Comparison of ENCODE assay signal across 1 cellular context in the genomic region with DNA sequence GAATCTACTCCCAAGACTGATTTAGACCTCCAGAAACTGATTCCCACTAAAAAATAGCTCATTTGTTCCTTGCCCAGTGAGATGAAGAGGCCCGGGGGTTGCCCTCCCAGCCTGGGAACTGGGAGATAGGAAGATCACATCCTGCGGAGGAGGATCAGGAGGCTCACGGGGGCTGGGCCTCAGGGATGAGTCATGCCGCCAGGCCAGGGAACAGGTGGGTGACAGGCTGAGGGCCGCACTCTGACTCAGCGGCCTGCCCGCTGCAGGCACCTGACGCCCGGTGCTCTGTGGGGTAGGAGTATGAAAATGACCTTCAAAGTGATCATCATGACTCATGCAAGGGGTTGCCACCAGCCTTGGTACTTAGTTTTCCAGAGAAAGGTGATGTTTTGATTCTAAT.
A peak's percentile ranks its signal among the peaks of the same experiment; 100 is the strongest.
TF ChIP-seq lines count a peak whose summit lies in the region.

No MANE protein-coding gene starts in this region.

TF ChIP-seq in K562, 482 proteins besides CTCF, POLR2A, EP300 and RAD21 (continued from another document and continues in another):
- no peak for TF ChIP-seq CHD7 (IDR thresholded peaks at IDR 0.05; ENCODE audit: low read depth, low read length)
- 0 out of 4 replicates have a peak, but pooled peaks of 1 of the 2 experiments have one; percentile 29 for TF ChIP-seq ETV6 (IDR thresholded peaks at IDR 0.05; ENCODE audit: borderline replicate concordance in 1 of 2, low read depth in 2 of 2, low read length in 1 of 2)
- no peak for TF ChIP-seq ETV6 (CRISPR knock-in tag; IDR thresholded peaks at IDR 0.05; ENCODE audit: borderline replicate concordance)
- TF ChIP-seq SNRNP70 (optimal IDR thresholded peaks at IDR 0.05; ENCODE audit: low read depth, low read length): no peak
- peak; percentile 52 to 78; a peak in 3 of 4 replicates for TF ChIP-seq KDM1A (IDR thresholded peaks at IDR 0.05)
- peak; percentile 98 for TF ChIP-seq CTBP1 (IDR thresholded peaks at IDR 0.05; ENCODE audit: borderline replicate concordance)
- TF ChIP-seq, protein P1, sequence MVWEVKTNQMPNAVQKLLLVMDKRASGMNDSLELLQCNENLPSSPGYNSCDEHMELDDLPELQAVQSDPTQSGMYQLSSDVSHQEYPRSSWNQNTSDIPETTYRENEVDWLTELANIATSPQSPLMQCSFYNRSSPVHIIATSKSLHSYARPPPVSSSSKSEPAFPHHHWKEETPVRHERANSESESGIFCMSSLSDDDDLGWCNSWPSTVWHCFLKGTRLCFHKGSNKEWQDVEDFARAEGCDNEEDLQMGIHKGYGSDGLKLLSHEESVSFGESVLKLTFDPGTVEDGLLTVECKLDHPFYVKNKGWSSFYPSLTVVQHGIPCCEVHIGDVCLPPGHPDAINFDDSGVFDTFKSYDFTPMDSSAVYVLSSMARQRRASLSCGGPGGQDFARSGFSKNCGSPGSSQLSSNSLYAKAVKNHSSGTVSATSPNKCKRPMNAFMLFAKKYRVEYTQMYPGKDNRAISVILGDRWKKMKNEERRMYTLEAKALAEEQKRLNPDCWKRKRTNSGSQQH (CRISPR knock-in tag; IDR thresholded peaks at IDR 0.05): no peak
- TF ChIP-seq U2AF1 (optimal IDR thresholded peaks at IDR 0.05; ENCODE audit: low read depth, low read length): no peak
- no peak for TF ChIP-seq ZNF133 (CRISPR knock-in tag; IDR thresholded peaks at IDR 0.05)
- no peak for TF ChIP-seq IRF2 (CRISPR knock-in tag; IDR thresholded peaks at IDR 0.05)
- no peak for TF ChIP-seq ZNF507 (tag; conservative IDR thresholded peaks at IDR 0.05)
- TF ChIP-seq NEUROD1 (IDR thresholded peaks at IDR 0.05; ENCODE audit: borderline replicate concordance, low read depth, low read length, partially characterized antibody): peak; percentile 54
- no peak for TF ChIP-seq NONO (IDR thresholded peaks at IDR 0.05; ENCODE audit: low read depth in 2 of 2, low read length in 1 of 2)
- TF ChIP-seq SAFB (IDR thresholded peaks at IDR 0.05; ENCODE audit: borderline replicate concordance, low read depth, low read length): no peak
- no peak for TF ChIP-seq TRIM28 (IDR thresholded peaks at IDR 0.05)
- TF ChIP-seq NFXL1 (CRISPR knock-in tag; IDR thresholded peaks at IDR 0.05): no peak
- no peak for TF ChIP-seq ZNF165 (CRISPR knock-in tag; IDR thresholded peaks at IDR 0.05; ENCODE audit: borderline replicate concordance)
- peak in 1 of 2 experiments; percentile 39; a peak in 1 of 4 replicates for TF ChIP-seq HDAC1 (IDR thresholded peaks at IDR 0.05)
- TF ChIP-seq CEBPB (tag; IDR thresholded peaks at IDR 0.05): no peak
- peak; percentile 80 for TF ChIP-seq NFE2 (IDR thresholded peaks at IDR 0.05; ENCODE audit: low read depth)
- TF ChIP-seq FOS (IDR thresholded peaks at IDR 0.05; ENCODE audit: extremely low read depth, insufficient read length): peak; percentile 72
- TF ChIP-seq, protein P2, sequence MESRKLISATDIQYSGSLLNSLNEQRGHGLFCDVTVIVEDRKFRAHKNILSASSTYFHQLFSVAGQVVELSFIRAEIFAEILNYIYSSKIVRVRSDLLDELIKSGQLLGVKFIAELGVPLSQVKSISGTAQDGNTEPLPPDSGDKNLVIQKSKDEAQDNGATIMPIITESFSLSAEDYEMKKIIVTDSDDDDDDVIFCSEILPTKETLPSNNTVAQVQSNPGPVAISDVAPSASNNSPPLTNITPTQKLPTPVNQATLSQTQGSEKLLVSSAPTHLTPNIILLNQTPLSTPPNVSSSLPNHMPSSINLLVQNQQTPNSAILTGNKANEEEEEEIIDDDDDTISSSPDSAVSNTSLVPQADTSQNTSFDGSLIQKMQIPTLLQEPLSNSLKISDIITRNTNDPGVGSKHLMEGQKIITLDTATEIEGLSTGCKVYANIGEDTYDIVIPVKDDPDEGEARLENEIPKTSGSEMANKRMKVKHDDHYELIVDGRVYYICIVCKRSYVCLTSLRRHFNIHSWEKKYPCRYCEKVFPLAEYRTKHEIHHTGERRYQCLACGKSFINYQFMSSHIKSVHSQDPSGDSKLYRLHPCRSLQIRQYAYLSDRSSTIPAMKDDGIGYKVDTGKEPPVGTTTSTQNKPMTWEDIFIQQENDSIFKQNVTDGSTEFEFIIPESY (CRISPR knock-in tag; IDR thresholded peaks at IDR 0.05): no peak
- no peak for TF ChIP-seq GTF2E2 (tag; IDR thresholded peaks at IDR 0.05)
- TF ChIP-seq ATF1 (CRISPR knock-in tag; IDR thresholded peaks at IDR 0.05): no peak
- TF ChIP-seq ATF1 (tag; IDR thresholded peaks at IDR 0.05): 0 out of 2 replicates have a peak, but pooled peaks have one; percentile 11
- peak; percentile 89 for TF ChIP-seq CBFA2T3 (IDR thresholded peaks at IDR 0.05)
- no peak for TF ChIP-seq MAFF (IDR thresholded peaks at IDR 0.05; ENCODE audit: low read length)
- no peak for TF ChIP-seq NR4A1 (CRISPR knock-in tag; IDR thresholded peaks at IDR 0.05)
- no peak for TF ChIP-seq NR4A1 (tag; IDR thresholded peaks at IDR 0.05)
- no peak for TF ChIP-seq GABPA (tag; conservative IDR thresholded peaks at IDR 0.05; ENCODE audit: low read depth)
- TF ChIP-seq SUPT5H (IDR thresholded peaks at IDR 0.05): no peak
- no peak for TF ChIP-seq PML (IDR thresholded peaks at IDR 0.05; ENCODE audit: low read length)
- TF ChIP-seq L3MBTL2 (IDR thresholded peaks at IDR 0.05): peak; percentile 27; the same call in 1 of the 2 replicates
- no peak for TF ChIP-seq RB1 (IDR thresholded peaks at IDR 0.05; ENCODE audit: low read depth)
- TF ChIP-seq ETV1 (tag; conservative IDR thresholded peaks at IDR 0.05; ENCODE audit: low read depth): no peak
- no peak for TF ChIP-seq ZNF263 (CRISPR knock-in tag; IDR thresholded peaks at IDR 0.05; ENCODE audit: borderline replicate concordance)
- no peak for TF ChIP-seq PHB2 (IDR thresholded peaks at IDR 0.05; ENCODE audit: low read depth)
- TF ChIP-seq ZBTB17 (CRISPR knock-in tag; IDR thresholded peaks at IDR 0.05): no peak
- no peak for TF ChIP-seq PHF8 (IDR thresholded peaks at IDR 0.05; ENCODE audit: borderline replicate concordance, low read length)
- no peak for TF ChIP-seq PRMT5 (CRISPR knock-in tag; IDR thresholded peaks at IDR 0.05)
- TF ChIP-seq, protein P3, sequence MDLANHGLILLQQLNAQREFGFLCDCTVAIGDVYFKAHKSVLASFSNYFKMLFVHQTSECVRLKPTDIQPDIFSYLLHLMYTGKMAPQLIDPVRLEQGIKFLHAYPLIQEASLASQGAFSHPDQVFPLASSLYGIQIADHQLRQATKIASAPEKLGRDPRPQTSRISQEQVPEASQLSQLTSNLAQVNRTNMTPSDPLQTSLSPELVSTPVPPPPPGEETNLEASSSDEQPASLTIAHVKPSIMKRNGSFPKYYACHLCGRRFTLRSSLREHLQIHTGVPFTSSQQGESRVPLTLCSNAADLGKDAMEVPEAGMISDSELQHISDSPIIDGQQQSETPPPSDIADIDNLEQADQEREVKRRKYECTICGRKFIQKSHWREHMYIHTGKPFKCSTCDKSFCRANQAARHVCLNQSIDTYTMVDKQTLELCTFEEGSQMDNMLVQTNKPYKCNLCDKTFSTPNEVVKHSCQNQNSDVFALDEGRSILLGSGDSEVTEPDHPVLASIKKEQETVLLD (IDR thresholded peaks at IDR 0.05): no peak; the same call in 1 of the 2 replicates
- TF ChIP-seq, protein P4, sequence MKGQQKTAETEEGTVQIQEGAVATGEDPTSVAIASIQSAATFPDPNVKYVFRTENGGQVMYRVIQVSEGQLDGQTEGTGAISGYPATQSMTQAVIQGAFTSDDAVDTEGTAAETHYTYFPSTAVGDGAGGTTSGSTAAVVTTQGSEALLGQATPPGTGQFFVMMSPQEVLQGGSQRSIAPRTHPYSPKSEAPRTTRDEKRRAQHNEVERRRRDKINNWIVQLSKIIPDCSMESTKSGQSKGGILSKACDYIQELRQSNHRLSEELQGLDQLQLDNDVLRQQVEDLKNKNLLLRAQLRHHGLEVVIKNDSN (CRISPR knock-in tag; IDR thresholded peaks at IDR 0.05): no peak
- TF ChIP-seq ZNF551 (CRISPR knock-in tag; IDR thresholded peaks at IDR 0.05): no peak
- peak; percentile 60 for TF ChIP-seq SOX6 (IDR thresholded peaks at IDR 0.05)
- TF ChIP-seq MAFK (IDR thresholded peaks at IDR 0.05; ENCODE audit: low read length): peak; percentile 10; the same call in 1 of the 2 replicates
- no peak for TF ChIP-seq CHD4 (IDR thresholded peaks at IDR 0.05; ENCODE audit: insufficient read depth, insufficient replicate concordance, low read depth, low read length, poor library complexity, severe bottlenecking)
- no peak for TF ChIP-seq HLTF (IDR thresholded peaks at IDR 0.05)
- TF ChIP-seq, protein P5, sequence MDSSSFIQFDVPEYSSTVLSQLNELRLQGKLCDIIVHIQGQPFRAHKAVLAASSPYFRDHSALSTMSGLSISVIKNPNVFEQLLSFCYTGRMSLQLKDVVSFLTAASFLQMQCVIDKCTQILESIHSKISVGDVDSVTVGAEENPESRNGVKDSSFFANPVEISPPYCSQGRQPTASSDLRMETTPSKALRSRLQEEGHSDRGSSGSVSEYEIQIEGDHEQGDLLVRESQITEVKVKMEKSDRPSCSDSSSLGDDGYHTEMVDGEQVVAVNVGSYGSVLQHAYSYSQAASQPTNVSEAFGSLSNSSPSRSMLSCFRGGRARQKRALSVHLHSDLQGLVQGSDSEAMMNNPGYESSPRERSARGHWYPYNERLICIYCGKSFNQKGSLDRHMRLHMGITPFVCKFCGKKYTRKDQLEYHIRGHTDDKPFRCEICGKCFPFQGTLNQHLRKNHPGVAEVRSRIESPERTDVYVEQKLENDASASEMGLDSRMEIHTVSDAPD (CRISPR knock-in tag; IDR thresholded peaks at IDR 0.05): no peak
- TF ChIP-seq SMARCB1 (IDR thresholded peaks at IDR 0.05; ENCODE audit: insufficient read length, low read depth): no peak
- TF ChIP-seq E2F6 (IDR thresholded peaks at IDR 0.05; ENCODE audit: borderline replicate concordance in 1 of 2, extremely low read depth in 1 of 2, insufficient read depth in 1 of 2, insufficient read length in 1 of 2, low read depth in 1 of 2, low read length in 1 of 2, poor library complexity in 1 of 2, severe bottlenecking in 1 of 2): peak in 1 of 2 experiments; percentile 23
- TF ChIP-seq SMARCE1 (IDR thresholded peaks at IDR 0.05): peak; percentile 95
